ENCODE assay signal across 15 cellular contexts in the genomic region with DNA sequence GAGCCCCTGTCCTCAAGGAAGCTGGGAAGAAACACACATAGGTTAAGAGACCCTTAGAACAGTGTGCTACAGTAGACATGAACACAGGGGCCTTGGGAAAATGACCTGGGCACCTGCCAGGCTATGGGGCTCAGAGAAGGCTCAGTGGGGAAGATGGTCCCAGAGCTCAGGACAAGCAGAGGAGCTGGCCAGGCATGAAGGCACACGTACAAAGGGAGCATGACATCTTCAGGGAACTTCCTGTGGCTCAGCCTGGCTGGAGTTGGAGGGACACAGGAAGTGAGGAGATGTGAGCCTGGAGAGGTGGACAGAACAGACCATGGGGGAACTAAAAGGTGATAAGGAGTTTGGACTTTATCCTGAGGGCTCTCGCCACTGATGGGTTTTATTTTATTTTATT. TPM values are rescaled to one million over a fixed set of nuclear protein-coding genes. Genes with fewer than 3 reads are reported as not detected.
DNase-seq lines count a peak whose midpoint lies in the region; ATAC-seq and TF ChIP-seq lines count a peak whose summit lies in the region.
"Had no signal": no experiment of that assay in that cellular context is flagged by ENCODE, and none has a peak within 500 bp of the region (broad histone marks: within the 10 kb centered on the region; RNA-seq: fewer than 3 reads in every experiment).

No MANE protein-coding gene starts in this region.

- peak overlapping the region in 2 of 3 experiments; percentile 26 to 66 for H3K4me3 Mint-ChIP-seq in nephron
- H3K4me3 Mint-ChIP-seq: stimulated activated naive CD8-positive, alpha-beta T cell treated with anti-CD3 and anti-CD28 coated beads, Interleukin-15, Interleukin-2, amounts not matched to agents 100 ng/mL and 50 ng/mL, for 24 hours had no signal

- peak overlapping the region; percentile 77 to 90 (median 78) for H3K27ac Mint-ChIP-seq in nephron
- H3K27ac Mint-ChIP-seq: stimulated activated naive CD8-positive, alpha-beta T cell treated with anti-CD3 and anti-CD28 coated beads, Interleukin-15, Interleukin-2, amounts not matched to agents 100 ng/mL and 50 ng/mL, for 24 hours had no signal

- 65% methylated on average over 2 of the region's 2 CpGs for WGBS in esophagus muscularis mucosa

- H3K27me3 Mint-ChIP-seq in nephron (ENCODE audit: low read depth): peaks cover 30% of the 10 kb centered on the region

- no peaks in the 10 kb centered on the region for H3K9me3 Mint-ChIP-seq in nephron
- H3K9me3 Mint-ChIP-seq: stimulated activated naive CD8-positive, alpha-beta T cell treated with anti-CD3 and anti-CD28 coated beads, Interleukin-15, Interleukin-2, amounts not matched to agents 100 ng/mL and 50 ng/mL, for 24 hours had no signal

- no peak for TF ChIP-seq EP300 in esophagus muscularis mucosa (IDR thresholded peaks at IDR 0.05)

- intact Hi-C loops in esophagus muscularis mucosa (cut with DNase I) (no loop called here), ascending aorta (cut with DNase I) (no loop called here)

- H3K4me1 ChIP-seq in esophagus muscularis mucosa (peaks cover 68 to 90% (median 87%) of the 10 kb centered on the region in 4 donors), ascending aorta (peaks cover 20 to 31% of the 10 kb centered on the region in 2 donors)

- H3K4me1 Mint-ChIP-seq in nephron: peaks cover 68% of the 10 kb centered on the region

- H3K27me3 ChIP-seq in esophagus muscularis mucosa: no peaks in the 10 kb centered on the region
- peaks cover 9% of the 10 kb centered on the region for H3K27me3 ChIP-seq in ascending aorta

- ATAC-seq in GM21786 (IDR thresholded peaks at IDR 0.05; ENCODE audit: unreplicated experiment): no peak

- no peak for TF ChIP-seq POLR2A in esophagus muscularis mucosa (IDR thresholded peaks at IDR 0.05; ENCODE audit: low read depth)

- DNase-seq in LNCaP clone FGC (ENCODE audit: low read depth) (no peak), esophagus muscularis mucosa (ENCODE audit: extremely low spot score) (no peak), ecto neural progenitor cell (ENCODE audit: low spot score) (no peak), T1000 (lab: John Stamatoyannopoulos, UW) (no peak), ascending aorta (ENCODE audit: low spot score in 2 of 2) (no peak)
- DNase-seq: activated gamma-delta T cell treated with Interleukin-2 at 50 U/mL for 16 hours; central memory CD4-positive, alpha-beta T cell; DMS153; NCI-H1092; nucleus accumbens had no signal

- peak overlapping the region; percentile 99 for H3K27ac ChIP-seq in 22Rv1
- peak overlapping the region; percentile 85 to 97 (median 89) for H3K27ac ChIP-seq in esophagus muscularis mucosa (replicated peaks in 1 of 4)
- H3K27ac ChIP-seq in ascending aorta: no peak overlapping the region

- H3K4me3 ChIP-seq in LNCaP clone FGC (ENCODE audit: low read depth, low read length): peak overlapping the region; percentile 88; the same call in 1 of the 2 replicates
- no peak overlapping the region for H3K4me3 ChIP-seq in esophagus muscularis mucosa
- H3K4me3 ChIP-seq in ascending aorta: no peak overlapping the region
- H3K4me3 ChIP-seq: smooth muscle cell had no signal

- no peak for TF ChIP-seq CTCF in 22Rv1 (IDR thresholded peaks at IDR 0.05)
- TF ChIP-seq CTCF in LNCaP clone FGC (IDR thresholded peaks at IDR 0.05; ENCODE audit: control insufficient read depth, extremely low read depth, insufficient read depth): no peak
- TF ChIP-seq CTCF in esophagus muscularis mucosa (IDR thresholded peaks at IDR 0.05): no peak
- no peak for TF ChIP-seq CTCF in nephron (IDR thresholded peaks at IDR 0.05; ENCODE audit: unreplicated experiment in 3 of 3)
- TF ChIP-seq CTCF in ascending aorta (IDR thresholded peaks at IDR 0.05): no peak

- peaks cover 27% of the 10 kb centered on the region for H3K36me3 Mint-ChIP-seq in nephron (ENCODE audit: low read depth)

- H3K36me3 ChIP-seq in esophagus muscularis mucosa (peaks cover 16 to 43% (median 36%) of the 10 kb centered on the region in 4 donors), ascending aorta (peaks cover 0 to 4% of the 10 kb centered on the region in 2 donors)

- H3K9me3 ChIP-seq in esophagus muscularis mucosa: no peaks in the 10 kb centered on the region
- H3K9me3 ChIP-seq in ascending aorta: no peaks in the 10 kb centered on the region

RNA-seq across cellular contexts. Expression of a gene that starts 3.8 kb away (rescaled TPM):
- total RNA-seq in esophagus muscularis mucosa (10 to 100 TPM; 13.3 to 18.7 (median 15.2) TPM), ascending aorta (9.4 TPM)

RNA-seq across cellular contexts. Expression of a gene that starts 4.2 kb away (rescaled TPM):
- total RNA-seq in esophagus muscularis mucosa (10 to 100 TPM; 11.2 to 37.3 (median 27.5) TPM), ascending aorta (66.7 TPM)

RNA-seq across cellular contexts. Expression of a gene that starts 8.5 kb away (rescaled TPM):
- total RNA-seq in esophagus muscularis mucosa: 100 to 1,000 TPM in 2 of 4 donors, 10 to 100 TPM in 2; 54.5 to 176 (median 80.6) TPM
- total RNA-seq in ascending aorta: 78.2 TPM

RNA-seq across cellular contexts. Expression of a gene that starts 41.3 kb away (rescaled TPM):
- total RNA-seq in esophagus muscularis mucosa (100 to 1,000 TPM in 2 of 4 donors, 10 to 100 TPM in 2; 76.0 to 146 (median 108) TPM), ascending aorta (146 TPM)

RNA-seq across cellular contexts. Expression of a gene that starts 41.8 kb away (rescaled TPM):
- total RNA-seq in esophagus muscularis mucosa (1 to 10 TPM in 1 of 4 donors, under 1 TPM in 2, not detected in 1; 0.13 to 1.7 (median 0.17) TPM), ascending aorta (not detected)

Comparison
In these comparisons a context has a peak if more than half of its experiments do, and no peak if none do; other contexts are left out.
1. H3K27ac ChIP-seq: peak in 22Rv1 (single experiment) and esophagus muscularis mucosa (4 of 4); none in ascending aorta (0 of 2).